ENCODE assay signal across 2 cellular contexts in the genomic region with DNA sequence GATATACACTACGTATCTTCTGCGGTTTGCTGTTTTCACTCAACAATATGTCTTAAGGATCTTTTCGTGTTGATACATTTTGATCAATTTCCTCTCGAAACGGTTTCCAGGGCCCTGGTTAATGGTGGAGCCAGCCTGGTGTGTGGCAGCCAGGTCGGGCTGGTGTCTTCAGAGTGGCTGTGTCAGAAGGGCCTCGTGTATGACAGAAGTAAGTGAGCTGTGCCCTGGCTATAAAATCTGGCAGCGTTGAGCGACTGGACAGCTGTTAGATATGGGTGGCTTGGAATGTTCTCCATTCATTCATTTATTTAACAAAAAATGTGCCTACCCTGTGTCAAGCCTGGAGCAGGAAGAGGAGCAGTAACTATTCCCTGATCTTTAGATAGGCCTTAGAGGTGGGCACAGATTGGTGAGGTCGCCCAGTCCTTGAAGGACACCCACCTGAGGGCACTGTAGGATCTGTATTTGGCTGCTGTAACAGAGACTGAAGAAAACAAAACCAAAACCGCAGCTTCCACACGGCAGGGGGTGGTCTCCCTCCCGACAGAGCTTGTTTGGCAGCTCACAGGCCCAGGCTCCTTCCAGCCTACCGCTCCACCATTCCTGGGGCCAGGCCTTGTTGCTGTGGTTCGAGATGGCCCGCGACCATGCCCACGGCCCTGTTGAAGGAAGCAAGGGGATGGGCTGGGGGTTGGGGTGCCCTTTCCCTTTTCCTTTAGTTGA.
TF ChIP-seq lines count a peak whose summit lies in the region.

No MANE protein-coding gene starts in this region.

TF ChIP-seq in HepG2, 621 proteins besides CTCF, POLR2A, EP300 and RAD21:
- TF ChIP-seq GABPB1 (CRISPR knock-in tag; IDR thresholded peaks at IDR 0.05) (no peak), ZNF224 (CRISPR knock-in tag; IDR thresholded peaks at IDR 0.05) (no peak), ZNF18 (CRISPR knock-in tag; IDR thresholded peaks at IDR 0.05; ENCODE audit: insufficient replicate concordance) (no peak), ZNF234 (CRISPR knock-in tag; conservative IDR thresholded peaks at IDR 0.05) (no peak), SNAPC2 (CRISPR knock-in tag; IDR thresholded peaks at IDR 0.05) (no peak)
- TF ChIP-seq, protein P1, sequence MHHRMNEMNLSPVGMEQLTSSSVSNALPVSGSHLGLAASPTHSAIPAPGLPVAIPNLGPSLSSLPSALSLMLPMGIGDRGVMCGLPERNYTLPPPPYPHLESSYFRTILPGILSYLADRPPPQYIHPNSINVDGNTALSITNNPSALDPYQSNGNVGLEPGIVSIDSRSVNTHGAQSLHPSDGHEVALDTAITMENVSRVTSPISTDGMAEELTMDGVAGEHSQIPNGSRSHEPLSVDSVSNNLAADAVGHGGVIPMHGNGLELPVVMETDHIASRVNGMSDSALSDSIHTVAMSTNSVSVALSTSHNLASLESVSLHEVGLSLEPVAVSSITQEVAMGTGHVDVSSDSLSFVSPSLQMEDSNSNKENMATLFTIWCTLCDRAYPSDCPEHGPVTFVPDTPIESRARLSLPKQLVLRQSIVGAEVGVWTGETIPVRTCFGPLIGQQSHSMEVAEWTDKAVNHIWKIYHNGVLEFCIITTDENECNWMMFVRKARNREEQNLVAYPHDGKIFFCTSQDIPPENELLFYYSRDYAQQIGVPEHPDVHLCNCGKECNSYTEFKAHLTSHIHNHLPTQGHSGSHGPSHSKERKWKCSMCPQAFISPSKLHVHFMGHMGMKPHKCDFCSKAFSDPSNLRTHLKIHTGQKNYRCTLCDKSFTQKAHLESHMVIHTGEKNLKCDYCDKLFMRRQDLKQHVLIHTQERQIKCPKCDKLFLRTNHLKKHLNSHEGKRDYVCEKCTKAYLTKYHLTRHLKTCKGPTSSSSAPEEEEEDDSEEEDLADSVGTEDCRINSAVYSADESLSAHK (CRISPR knock-in tag; IDR thresholded peaks at IDR 0.05; ENCODE audit: borderline replicate concordance), result no peak

TF ChIP-seq in H1, 55 proteins besides CTCF, POLR2A, EP300 and RAD21:
- no peak for TF ChIP-seq KDM5A (IDR thresholded peaks at IDR 0.05; ENCODE audit: low read length)
- no peak for TF ChIP-seq NRF1 (IDR thresholded peaks at IDR 0.05; ENCODE audit: low read depth, low read length)
